Comparison of ENCODE assay signal across 18 cellular contexts in the genomic region with DNA sequence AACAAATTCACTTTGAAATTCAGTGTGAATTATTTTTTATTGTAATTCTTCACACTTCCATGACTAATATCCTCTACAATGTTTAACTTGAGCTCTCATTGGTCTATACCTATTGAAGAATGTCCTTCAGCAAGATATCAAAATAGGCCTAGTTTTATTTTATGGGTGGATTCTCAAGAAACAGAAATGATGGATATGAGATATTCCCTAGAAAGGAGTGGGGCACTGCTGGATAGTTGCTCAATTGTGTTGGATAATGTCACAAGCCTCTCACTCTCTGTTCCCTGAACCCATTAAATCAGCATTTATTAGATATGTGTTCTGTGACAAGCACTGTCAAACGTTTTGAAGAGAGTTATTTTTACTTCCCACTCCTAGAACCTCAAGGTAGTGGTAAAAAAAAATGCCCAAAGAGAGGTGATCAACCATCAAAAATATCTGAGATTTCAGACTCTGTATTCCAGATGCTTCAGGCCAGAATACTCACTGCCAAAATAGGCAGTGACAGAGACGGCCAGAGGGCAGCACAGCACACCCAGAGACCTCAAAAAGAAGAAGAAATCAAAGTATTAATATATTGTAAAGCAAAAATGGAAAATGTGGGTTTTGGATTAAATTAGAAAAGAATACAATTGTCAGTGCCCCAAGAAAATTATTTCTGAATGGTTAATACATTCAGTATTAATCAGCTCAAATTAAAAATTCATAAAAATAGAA.
"Had no signal": no experiment of that assay in that cellular context is flagged by ENCODE, and none has a peak within 500 bp of the region (broad histone marks: within the 10 kb centered on the region; RNA-seq: fewer than 3 reads in every experiment).

No MANE protein-coding gene starts in this region.

- H3K9me3 ChIP-seq: prostate gland, testis had no signal

- H3K4me1 ChIP-seq: prostate gland had no signal

- H3K27me3 ChIP-seq: heart right ventricle, testis had no signal

- DNase-seq: activated CD4-positive, alpha-beta T cell treated with anti-CD3 and anti-CD28 coated beads, Interleukin-2, amount 10 ng/mL, durations not matched to agents 7 days and 5 days; activated CD8-positive, alpha-beta memory T cell treated with anti-CD3 and anti-CD28 coated beads for 24 hours; activated naive CD4-positive, alpha-beta T cell treated with anti-CD3 and anti-CD28 coated beads for 36 hours; cortex of kidney; effector memory CD4-positive, alpha-beta T cell; heart right ventricle; nucleus accumbens; stimulated activated CD4-positive, alpha-beta T cell treated with anti-CD3 and anti-CD28 coated beads, Interleukin-2, amount 100 ng/mL, for 48 hours; stimulated activated CD8-positive, alpha-beta memory T cell treated with anti-CD3 and anti-CD28 coated beads, Interleukin-4, amount 100 ng/mL, for 48 hours; stimulated activated naive CD8-positive, alpha-beta T cell treated with anti-CD3 and anti-CD28 coated beads, Interleukin-15, amount 100 ng/mL, for 72 hours; testis had no signal

- H3K4me3 ChIP-seq: heart right ventricle, prostate gland, testis had no signal

- FAIRE-seq: islet of Langerhans had no signal

- H3K27ac ChIP-seq: epithelial cell of prostate, prostate gland, testis had no signal

- H3K36me3 ChIP-seq: heart right ventricle, prostate gland had no signal

- ATAC-seq: activated T-helper 17 cell treated with anti-CD3 and anti-CD28 coated beads, Interleukin-2, amount 50 U/mL, for 72 hours; heart right ventricle; natural killer cell treated with Interleukin-12 subunit alpha and Interleukin-12 subunit beta and Interleukin-15 and Interleukin-18, amount 100 ng/mL, for 72 hours; sciatic nerve; stimulated activated naive CD8-positive, alpha-beta T cell treated with anti-CD3 and anti-CD28 coated beads, Interleukin-15, amount 100 ng/mL, for 72 hours; WTC11 had no signal
